ENCODE assay signal across 25 cellular contexts in the genomic region with DNA sequence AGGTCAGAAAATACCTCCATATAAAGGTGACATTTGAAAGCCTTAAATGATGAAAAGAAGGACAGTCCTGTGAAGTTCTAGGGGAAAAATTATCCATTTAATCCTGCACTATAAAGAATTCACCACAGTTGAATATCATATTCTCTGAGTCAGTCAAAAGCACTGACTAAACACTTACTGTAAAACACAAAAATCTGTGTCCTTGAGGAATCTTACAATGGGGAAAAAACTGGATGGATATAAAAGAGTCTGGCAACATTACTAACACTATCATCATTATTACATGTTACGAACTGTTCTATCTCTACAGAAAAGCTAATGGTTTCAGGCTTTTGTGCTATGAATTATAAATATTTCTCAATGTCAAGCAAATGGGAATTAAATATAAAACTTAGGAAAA.
"Had no signal": no experiment of that assay in that cellular context is flagged by ENCODE, and none has a peak within 500 bp of the region (broad histone marks: within the 10 kb centered on the region; RNA-seq: fewer than 3 reads in every experiment).

No MANE protein-coding gene starts in this region.

- H3K27me3 ChIP-seq: esophagus squamous epithelium, heart left ventricle, spleen, testis, uterus had no signal

- H3K4me1 ChIP-seq: esophagus squamous epithelium, heart left ventricle, testis, uterus had no signal

- H3K9me3 ChIP-seq: esophagus squamous epithelium, heart left ventricle, spleen, testis, uterus had no signal

- DNase-seq: activated CD4-positive, alpha-beta T cell treated with anti-CD3 and anti-CD28 coated beads for 4 hours; activated CD4-positive, alpha-beta T cell treated with anti-CD3 and anti-CD28 coated beads, Interleukin-2, amount 50 U/mL, for 4 hours; activated effector memory CD4-positive, alpha-beta T cell treated with Interleukin-2 at 50 U/mL for 16 hours; activated naive CD4-positive, alpha-beta T cell treated with Interleukin-2 at 50 U/mL for 16 hours; activated naive CD8-positive, alpha-beta T cell treated with anti-CD3 and anti-CD28 coated beads for 36 hours; activated T-cell treated with anti-CD3 and anti-CD28 coated beads for 4 hours; amygdala; central memory CD4-positive, alpha-beta T cell; esophagus squamous epithelium; heart left ventricle; hypothalamus; naive thymus-derived CD8-positive, alpha-beta T cell; occipital lobe; right cardiac atrium; spleen; stimulated activated naive CD4-positive, alpha-beta T cell; SW 1271; T-helper 9 cell; testis; trophoblast cell; uterus had no signal

- H3K9me3 Mint-ChIP-seq: activated naive CD8-positive, alpha-beta T cell treated with anti-CD3 and anti-CD28 coated beads for 36 hours; memory B cell; naive thymus-derived CD8-positive, alpha-beta T cell; T-helper 1 cell treated with Interleukin-12 subunit alpha and Interleukin-12 subunit beta and Interleukin-4 antibody, amounts not matched to agents 30 μg/mL and 1 μg/mL, for 36 hours had no signal

- H3K27ac Mint-ChIP-seq: activated naive CD8-positive, alpha-beta T cell treated with anti-CD3 and anti-CD28 coated beads for 36 hours; memory B cell; naive thymus-derived CD8-positive, alpha-beta T cell; T-helper 1 cell treated with Interleukin-12 subunit alpha and Interleukin-12 subunit beta and Interleukin-4 antibody, amounts not matched to agents 30 μg/mL and 1 μg/mL, for 36 hours had no signal

- H3K27me3 Mint-ChIP-seq: activated naive CD8-positive, alpha-beta T cell treated with anti-CD3 and anti-CD28 coated beads for 36 hours; memory B cell; naive thymus-derived CD8-positive, alpha-beta T cell had no signal

- H3K36me3 ChIP-seq: uterus had no signal

- H3K4me3 ChIP-seq: esophagus squamous epithelium, heart left ventricle, spleen, testis, uterus had no signal

- H3K27ac ChIP-seq: esophagus squamous epithelium, heart left ventricle, spleen, testis, uterus, VCaP had no signal

- H3K4me1 Mint-ChIP-seq: activated naive CD8-positive, alpha-beta T cell treated with anti-CD3 and anti-CD28 coated beads for 36 hours; memory B cell; naive thymus-derived CD8-positive, alpha-beta T cell; neural crest cell had no signal

- ATAC-seq: heart left ventricle; naive thymus-derived CD8-positive, alpha-beta T cell; right cardiac atrium had no signal

- H3K4me3 Mint-ChIP-seq: activated naive CD8-positive, alpha-beta T cell treated with anti-CD3 and anti-CD28 coated beads for 36 hours; memory B cell; naive thymus-derived CD8-positive, alpha-beta T cell; neural crest cell; T-helper 1 cell treated with Interleukin-12 subunit alpha and Interleukin-12 subunit beta and Interleukin-4 antibody, amounts not matched to agents 30 μg/mL and 1 μg/mL, for 36 hours had no signal
